ENCODE assay signal across 7 cellular contexts in genomic region chr1:62437273-62437945, GRCh38. TPM values are rescaled to one million over a fixed set of nuclear protein-coding genes. Genes with fewer than 3 reads are reported as not detected.
A peak's percentile ranks its signal among the peaks of the same experiment; 100 is the strongest.
DNase-seq lines count a peak whose midpoint lies in the region; ATAC-seq, FAIRE-seq and TF ChIP-seq lines count a peak whose summit lies in the region.

No MANE protein-coding gene starts in this region.

- peak overlapping the region; percentile 96 for H3K9ac ChIP-seq in endodermal cell (ENCODE audit: extremely low read depth, low read length, poor library complexity, severe bottlenecking)

- H3K4me1 Mint-ChIP-seq in endodermal cell = peaks cover 14% of the 10 kb centered on the region

- no peaks in the 10 kb centered on the region for H3K4me1 ChIP-seq in endodermal cell (ENCODE audit: control insufficient read depth, insufficient read depth, low read length)
- peaks cover 24% of the 10 kb centered on the region for H3K4me1 ChIP-seq in mucosa of descending colon (ENCODE audit: low read depth)
- H3K4me1 ChIP-seq in thoracic aorta (ENCODE audit: control insufficient read depth in 1 of 2, low read depth in 2 of 2) = peaks cover 13 to 36% of the 10 kb centered on the region in 2 donors

- H3K27ac ChIP-seq in endodermal cell (ENCODE audit: low read depth, low read length) (peak overlapping the region; percentile 100), thoracic aorta (peak overlapping the region; percentile 89 to 100)

- DNase-seq in GM12891 (ENCODE audit: insufficient read length, low spot score) (peak; percentile 15), HT-29 (ENCODE audit: low spot score) (peak; percentile 36), endodermal cell (no peak), mucosa of descending colon (no peak), thoracic aorta (ENCODE audit: low spot score) (no peak), NCI-H446 treated with DMSO at 0.1 percent for 48 hours (lab: John Stamatoyannopoulos, UW) (no peak)
- peak; percentile 21 for DNase-seq in activated CD4-positive, alpha-beta T cell treated with anti-CD3 and anti-CD28 coated beads, Interleukin-2, amount 50 U/mL, for 4 hours

- TF ChIP-seq CTCF in endodermal cell (conservative IDR thresholded peaks at IDR 0.05) = no peak
- TF ChIP-seq CTCF in mucosa of descending colon (IDR thresholded peaks at IDR 0.05) = no peak
- peak; percentile 0 for TF ChIP-seq CTCF in thoracic aorta (IDR thresholded peaks at IDR 0.05)

- H3K36me3 ChIP-seq in endodermal cell (ENCODE audit: control insufficient read depth, insufficient read depth, low read length) (peaks cover 21% of the 10 kb centered on the region), mucosa of descending colon (ENCODE audit: low read depth) (peaks cover 7% of the 10 kb centered on the region), thoracic aorta (peaks cover 3% of the 10 kb centered on the region)

- H3K27me3 Mint-ChIP-seq in endodermal cell (ENCODE audit: insufficient read depth) = no peaks in the 10 kb centered on the region

- H3K27me3 ChIP-seq in endodermal cell (ENCODE audit: control insufficient read depth, insufficient read depth, low read length, poor library complexity, severe bottlenecking) = no peaks in the 10 kb centered on the region
- no peaks in the 10 kb centered on the region for H3K27me3 ChIP-seq in thoracic aorta (replicated peaks; ENCODE audit: insufficient read depth)

- H3K9me3 Mint-ChIP-seq in endodermal cell = no peaks in the 10 kb centered on the region

- peak overlapping the region; percentile 78 for H3K4me3 Mint-ChIP-seq in endodermal cell

- WGBS in endodermal cell (ENCODE audit: insufficient coverage in 1 of 2, insufficient read length in 1 of 2), 2 experiments = 0% methylated on average over 17 to 68 of the region's 68 CpGs

- no peak for FAIRE-seq in GM12891 (lab: Jason Lieb, UNC)

- intact Hi-C loops in mucosa of descending colon (cut with DNase I, micrococcal nuclease) = no loop called here

- TF ChIP-seq POLR2A in GM12891 (IDR thresholded peaks at IDR 0.05; ENCODE audit: low read depth, low read length) = no peak

- H3K36me3 Mint-ChIP-seq in endodermal cell (ENCODE audit: low read depth) = peaks cover 18% of the 10 kb centered on the region

- peak overlapping the region; percentile 53 for H3K27ac Mint-ChIP-seq in endodermal cell

- H3K9me3 ChIP-seq in endodermal cell (ENCODE audit: control insufficient read depth, low read length) (no peaks in the 10 kb centered on the region), mucosa of descending colon (no peaks in the 10 kb centered on the region), thoracic aorta (no peaks in the 10 kb centered on the region)

- H3K4me3 ChIP-seq in endodermal cell (ENCODE audit: low read length) (peak overlapping the region; percentile 99), mucosa of descending colon (peak overlapping the region; percentile 83), thoracic aorta (peak overlapping the region; percentile 97)

- ATAC-seq in mucosa of descending colon (peak; percentile 21), thoracic aorta (ENCODE audit: insufficient number of reproducible peaks, low FRiP score, low read depth) (no peak)

TF ChIP-seq in GM12891, 5 proteins besides CTCF, POLR2A, EP300 and RAD21:
- TF ChIP-seq SPI1 (IDR thresholded peaks at IDR 0.05; ENCODE audit: low read depth, low read length) (no peak), POU2F2 (IDR thresholded peaks at IDR 0.05; ENCODE audit: low read depth, low read length) (0 out of 2 replicates have a peak, but pooled peaks have one; percentile 19)

RNA-seq across cellular contexts. Expression of gene USP1, which starts 0.6 kb away (rescaled TPM):
- polyA plus RNA-seq in GM12891 (2012; ENCODE audit: low read depth, missing spikeins) = 21.5 TPM
- total RNA-seq in HT-29 (2014; rRNA removed; shearing (Covaris generic)) = 29.8 and 31.4 TPM in 2 replicates
- total RNA-seq in endodermal cell (10 to 100 TPM; 42.5 to 55.8 TPM), mucosa of descending colon (10 to 100 TPM; 21.9 to 27.8 (median 26.5) TPM), thoracic aorta (10 to 100 TPM; 19.8 to 27.9 TPM)
- 56.7 TPM for polyA plus RNA-seq in endodermal cell (2013, experiment 1 of 2)
- 61.8 TPM for polyA plus RNA-seq in endodermal cell (2013, experiment 2 of 2)

Comparison
In these comparisons a context has a peak if more than half of its experiments do, and no peak if none do; other contexts are left out.
1. DNase-seq: peak in GM12891 (single experiment), HT-29 (single experiment) and activated CD4-positive, alpha-beta T cell treated with anti-CD3 and anti-CD28 coated beads, Interleukin-2, amount 50 U/mL, for 4 hours (2 of 2); none in endodermal cell (single experiment), mucosa of descending colon (0 of 3), thoracic aorta (single experiment) and NCI-H446 treated with DMSO at 0.1 percent for 48 hours (single experiment).
2. Peak in every context shown above with its lines, with median percentiles within 50 percentile points of each other: H3K4me3 ChIP-seq.